In the genomic region with DNA sequence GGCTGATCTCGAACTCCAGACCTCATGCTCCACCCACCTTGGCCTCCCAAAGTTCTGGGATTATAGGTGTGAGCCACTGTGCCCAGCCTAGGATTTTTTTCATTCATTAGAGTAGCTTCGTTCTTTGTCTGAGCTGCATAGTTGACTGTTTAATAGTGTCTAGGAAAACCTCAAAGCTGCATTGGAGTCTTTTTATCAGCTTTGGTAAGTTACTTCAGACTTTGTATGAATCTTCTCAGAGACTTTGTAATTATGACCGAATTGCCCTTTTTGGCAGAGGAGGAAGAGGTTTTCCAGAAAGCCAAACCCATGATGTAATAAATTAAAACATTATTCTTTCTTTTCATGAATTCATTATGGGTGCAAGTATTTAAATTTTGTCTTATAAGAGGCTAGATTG, we compare ENCODE assay signal across 14 cellular contexts. TPM values are rescaled to one million over a fixed set of nuclear protein-coding genes. Genes with fewer than 3 reads are reported as not detected.
DNase-seq lines count a peak whose midpoint lies in the region; ATAC-seq and TF ChIP-seq lines count a peak whose summit lies in the region.
"Had no signal": no experiment of that assay in that cellular context is flagged by ENCODE, and none has a peak within 500 bp of the region (broad histone marks: within the 10 kb centered on the region; RNA-seq: fewer than 3 reads in every experiment).

No MANE protein-coding gene starts in this region.

- H3K27ac ChIP-seq in mesenchymal stem cell (ENCODE audit: low read length, poor library complexity, severe bottlenecking) (no peak overlapping the region), vagina (peak overlapping the region; percentile 27)

- peak overlapping the region; percentile 99 for H3K9ac ChIP-seq in mesenchymal stem cell (ENCODE audit: low read length)

- H3K79me1 ChIP-seq in mesenchymal stem cell (replicated peaks; ENCODE audit: low read length, poor library complexity, severe bottlenecking) = peaks cover 5% of the 10 kb centered on the region

- no peak overlapping the region for H2AFZ ChIP-seq in mesenchymal stem cell (ENCODE audit: low read depth, low read length)

- H3K4me2 ChIP-seq in mesenchymal stem cell (ENCODE audit: low read length, poor library complexity, severe bottlenecking) = no peak overlapping the region

- H3K9me3 Mint-ChIP-seq in brain (peaks cover 0 to 5% (median 0%) of the 10 kb centered on the region in 5 experiments), Calu3 (ENCODE audit: low read depth, unreplicated experiment) (no peaks in the 10 kb centered on the region)
- H3K9me3 Mint-ChIP-seq: central memory CD8-positive, alpha-beta T cell had no signal

- H3K4me1 ChIP-seq in mesenchymal stem cell (ENCODE audit: control insufficient read depth, insufficient read depth, low read depth, low read length) = no peaks in the 10 kb centered on the region
- peaks cover 56% of the 10 kb centered on the region for H3K4me1 ChIP-seq in vagina

- no peaks in the 10 kb centered on the region for H3K27me3 ChIP-seq in mesenchymal stem cell (ENCODE audit: control insufficient read depth in 1 of 2, insufficient read depth in 1 of 2, low read length in 2 of 2)
- H3K27me3 ChIP-seq in vagina = no peaks in the 10 kb centered on the region

- H3K36me3 Mint-ChIP-seq in brain (peaks cover 25% of the 10 kb centered on the region), Calu3 (ENCODE audit: insufficient read depth, unreplicated experiment) (peaks cover 17% of the 10 kb centered on the region)

- 97% methylated on average over 2 of the region's 3 CpGs for WGBS in mesenchymal stem cell

- TF ChIP-seq CTCF in brain (conservative IDR thresholded peaks at IDR 0.05) (no peak), vagina (IDR thresholded peaks at IDR 0.05) (no peak), Calu3 (IDR thresholded peaks at IDR 0.05; ENCODE audit: unreplicated experiment) (no peak)

- H2BK12ac ChIP-seq in mesenchymal stem cell (ENCODE audit: low read length in 2 of 2) = no peak overlapping the region

- DNase-seq in Right ventricle myocardium inferior (ENCODE audit: missing footprints) (peak; percentile 13), cardiac septum (ENCODE audit: low spot score) (no peak), mesenchymal stem cell (peak; percentile 17), vagina (ENCODE audit: extremely low spot score in 2 of 2) (no peak), Calu3 (no peak)
- DNase-seq: activated effector memory CD4-positive, alpha-beta T cell treated with anti-CD3 and anti-CD28 coated beads, Interleukin-2, amount 50 U/mL, for 16 hours; head of caudate nucleus; NCI-H1694; NCI-H345; substantia nigra had no signal

- no peak overlapping the region for H4K8ac ChIP-seq in mesenchymal stem cell (ENCODE audit: low read length)

- no peak overlapping the region for H2AK5ac ChIP-seq in mesenchymal stem cell (ENCODE audit: low read length, severe bottlenecking)

- H3K27me3 Mint-ChIP-seq in brain = peaks cover 5% of the 10 kb centered on the region
- H3K27me3 Mint-ChIP-seq in Calu3 (ENCODE audit: unreplicated experiment) = no peaks in the 10 kb centered on the region
- H3K27me3 Mint-ChIP-seq: central memory CD8-positive, alpha-beta T cell had no signal

- H3K4me3 ChIP-seq in mesenchymal stem cell (ENCODE audit: insufficient read depth in 1 of 2, low read depth in 1 of 2, low read length in 2 of 2) (peak overlapping the region in 1 of 2 experiments; percentile 93), vagina (no peak overlapping the region)

- no peak overlapping the region for H3K23ac ChIP-seq in mesenchymal stem cell (ENCODE audit: low read length in 2 of 2)

- BruUV-seq in Calu3 (replicated peaks; lab: Mats Ljungman, UMichigan) = no TSS peak

- no peak overlapping the region for H4K91ac ChIP-seq in mesenchymal stem cell (ENCODE audit: low read length)

- CTCF ChIA-PET in Calu3 (lab: Charles Lee) = no interaction called here

- H2BK5ac ChIP-seq in mesenchymal stem cell (ENCODE audit: low read depth, low read length, poor library complexity, severe bottlenecking) = no peak overlapping the region

- intact Hi-C loops in Right ventricle myocardium inferior (cut with DNase I) (no loop called here), cardiac septum (cut with DNase I) (loop anchor here (5.0 kb wide), 1 partner anchor 37 kb away; a partner anchor contains a TSS), vagina (cut with DNase I) (no loop called here), Calu3 (cut with micrococcal nuclease; ENCODE audit: unreplicated experiment) (no loop called here)

- peak overlapping the region in 4 of 5 experiments; percentile 1 to 75 (median 22) for H3K4me3 Mint-ChIP-seq in brain
- no peak overlapping the region for H3K4me3 Mint-ChIP-seq in Calu3 (ENCODE audit: low read depth, unreplicated experiment)
- H3K4me3 Mint-ChIP-seq: central memory CD8-positive, alpha-beta T cell had no signal

- TF ChIP-seq POLR2A in vagina (IDR thresholded peaks at IDR 0.05) (no peak), GM18505 (IDR thresholded peaks at IDR 0.05; ENCODE audit: borderline replicate concordance, extremely low read depth, insufficient read depth, insufficient read length) (no peak)

- H2BK120ac ChIP-seq in mesenchymal stem cell (ENCODE audit: low read depth, low read length) = no peak overlapping the region

- H3K4ac ChIP-seq in mesenchymal stem cell (ENCODE audit: low read depth in 1 of 2, low read length in 2 of 2) = no peak overlapping the region

- H3K27ac Mint-ChIP-seq in brain (no peak overlapping the region), Calu3 (ENCODE audit: unreplicated experiment) (no peak overlapping the region)

- no peak overlapping the region for H3K14ac ChIP-seq in mesenchymal stem cell (ENCODE audit: low read length in 2 of 2)

- H3K18ac ChIP-seq in mesenchymal stem cell (ENCODE audit: low read depth in 1 of 2, low read length in 2 of 2) = no peak overlapping the region

- H2BK15ac ChIP-seq in mesenchymal stem cell (ENCODE audit: low read depth, poor library complexity, severe bottlenecking) = no peak overlapping the region

- H3K36me3 ChIP-seq in mesenchymal stem cell (ENCODE audit: control insufficient read depth in 1 of 2, insufficient read depth in 2 of 2, low read depth in 1 of 2, low read length in 2 of 2) (peaks cover 0 to 21% of the 10 kb centered on the region in 2 experiments), vagina (peaks cover 0 to 20% of the 10 kb centered on the region in 2 donors)

- H3K4me1 Mint-ChIP-seq in brain (peaks cover 58% of the 10 kb centered on the region), Calu3 (ENCODE audit: low read depth, unreplicated experiment) (peaks cover 8% of the 10 kb centered on the region)

- H3K9me3 ChIP-seq in mesenchymal stem cell (ENCODE audit: control insufficient read depth, low read length) = no peaks in the 10 kb centered on the region
- no peaks in the 10 kb centered on the region for H3K9me3 ChIP-seq in vagina

- ATAC-seq in Right ventricle myocardium inferior (no peak), GM18505 (IDR thresholded peaks at IDR 0.05; ENCODE audit: unreplicated experiment) (no peak), HG03432 (IDR thresholded peaks at IDR 0.05; ENCODE audit: unreplicated experiment) (no peak)

RNA-seq across cellular contexts. Expression of a gene that starts 5.1 kb away (rescaled TPM):
- total RNA-seq in Right ventricle myocardium inferior = 88.0 TPM
- total RNA-seq in cardiac septum = 140 TPM
- 8.7 TPM for polyA plus RNA-seq in brain (ENCODE audit: insufficient read depth, low read depth, low replicate concordance)
- 15.9 TPM for polyA plus RNA-seq in mesenchymal stem cell (2013, experiment 1 of 2)
- polyA plus RNA-seq in mesenchymal stem cell (2013, experiment 2 of 2) = 16.1 TPM
- total RNA-seq in vagina = 20.9 TPM
- total RNA-seq in Calu3 (2022) = 15.0 and 23.0 TPM in 2 replicates

RNA-seq across cellular contexts. Expression of a gene that starts 31.0 kb away (rescaled TPM):
- total RNA-seq in Right ventricle myocardium inferior = 48.9 TPM
- total RNA-seq in cardiac septum = 80.0 TPM
- 58.2 TPM for polyA plus RNA-seq in brain (ENCODE audit: insufficient read depth, low read depth, low replicate concordance)
- polyA plus RNA-seq in mesenchymal stem cell (2013, experiment 1 of 2) = 77.5 TPM
- polyA plus RNA-seq in mesenchymal stem cell (2013, experiment 2 of 2) = 71.5 TPM
- total RNA-seq in vagina = 85.7 TPM
- 165 and 188 TPM in 2 replicates for total RNA-seq in Calu3 (2022)

RNA-seq across cellular contexts. Expression of a gene that starts 35.9 kb away (rescaled TPM):
- 2.5 TPM for total RNA-seq in Right ventricle myocardium inferior
- total RNA-seq in cardiac septum = 4.0 TPM
- polyA plus RNA-seq in brain (ENCODE audit: insufficient read depth, low read depth, low replicate concordance) = 0.19 TPM
- polyA plus RNA-seq in mesenchymal stem cell (2013, experiment 1 of 2) = 0.01 TPM
- not detected for polyA plus RNA-seq in mesenchymal stem cell (2013, experiment 2 of 2)
- total RNA-seq in vagina = 2.7 TPM
- 2.1 and 2.8 TPM in 2 replicates for total RNA-seq in Calu3 (2022)

Comparison
In these comparisons a context has a peak if more than half of its experiments do, and no peak if none do; other contexts are left out.
1. DNase-seq: peak in Right ventricle myocardium inferior (single experiment) and mesenchymal stem cell (single experiment); none in cardiac septum (single experiment), vagina (0 of 2) and Calu3 (single experiment).